ENCODE assay signal across 1 cellular context in genomic region chr1:111139956-111140679, GRCh38.
TF ChIP-seq lines count a peak whose summit lies in the region.

Gene CEPT1, plus strand, starts transcription at chr1:111140223. Its CDS starts 7,492 bp downstream, at chr1:111147715.
Gene DRAM2, minus strand, starts transcription at chr1:111140093. Its CDS starts 8,539 bp downstream, at chr1:111131554.

TF ChIP-seq in GM12878, 131 proteins besides CTCF, POLR2A, EP300 and RAD21 (continued from another document):
- TF ChIP-seq, protein P1, sequence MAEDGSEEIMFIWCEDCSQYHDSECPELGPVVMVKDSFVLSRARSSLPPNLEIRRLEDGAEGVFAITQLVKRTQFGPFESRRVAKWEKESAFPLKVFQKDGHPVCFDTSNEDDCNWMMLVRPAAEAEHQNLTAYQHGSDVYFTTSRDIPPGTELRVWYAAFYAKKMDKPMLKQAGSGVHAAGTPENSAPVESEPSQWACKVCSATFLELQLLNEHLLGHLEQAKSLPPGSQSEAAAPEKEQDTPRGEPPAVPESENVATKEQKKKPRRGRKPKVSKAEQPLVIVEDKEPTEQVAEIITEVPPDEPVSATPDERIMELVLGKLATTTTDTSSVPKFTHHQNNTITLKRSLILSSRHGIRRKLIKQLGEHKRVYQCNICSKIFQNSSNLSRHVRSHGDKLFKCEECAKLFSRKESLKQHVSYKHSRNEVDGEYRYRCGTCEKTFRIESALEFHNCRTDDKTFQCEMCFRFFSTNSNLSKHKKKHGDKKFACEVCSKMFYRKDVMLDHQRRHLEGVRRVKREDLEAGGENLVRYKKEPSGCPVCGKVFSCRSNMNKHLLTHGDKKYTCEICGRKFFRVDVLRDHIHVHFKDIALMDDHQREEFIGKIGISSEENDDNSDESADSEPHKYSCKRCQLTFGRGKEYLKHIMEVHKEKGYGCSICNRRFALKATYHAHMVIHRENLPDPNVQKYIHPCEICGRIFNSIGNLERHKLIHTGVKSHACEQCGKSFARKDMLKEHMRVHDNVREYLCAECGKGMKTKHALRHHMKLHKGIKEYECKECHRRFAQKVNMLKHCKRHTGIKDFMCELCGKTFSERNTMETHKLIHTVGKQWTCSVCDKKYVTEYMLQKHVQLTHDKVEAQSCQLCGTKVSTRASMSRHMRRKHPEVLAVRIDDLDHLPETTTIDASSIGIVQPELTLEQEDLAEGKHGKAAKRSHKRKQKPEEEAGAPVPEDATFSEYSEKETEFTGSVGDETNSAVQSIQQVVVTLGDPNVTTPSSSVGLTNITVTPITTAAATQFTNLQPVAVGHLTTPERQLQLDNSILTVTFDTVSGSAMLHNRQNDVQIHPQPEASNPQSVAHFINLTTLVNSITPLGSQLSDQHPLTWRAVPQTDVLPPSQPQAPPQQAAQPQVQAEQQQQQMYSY (CRISPR knock-in tag; IDR thresholded peaks at IDR 0.05), result no peak
- TF ChIP-seq ASH2L (IDR thresholded peaks at IDR 0.05; ENCODE audit: borderline replicate concordance, low read depth) (no peak; the same call in 1 of the 2 replicates), YBX1 (IDR thresholded peaks at IDR 0.05) (no peak), ZZZ3 (IDR thresholded peaks at IDR 0.05; ENCODE audit: control insufficient read depth, insufficient read length, low read depth) (no peak), NR2C1 (IDR thresholded peaks at IDR 0.05) (no peak), CREM (IDR thresholded peaks at IDR 0.05; ENCODE audit: low read depth) (no peak; the same call in 1 of the 2 replicates), BMI1 (IDR thresholded peaks at IDR 0.05; ENCODE audit: borderline replicate concordance) (no peak), BACH1 (IDR thresholded peaks at IDR 0.05; ENCODE audit: borderline replicate concordance) (peak; percentile 82; the same call in 1 of the 2 replicates), IRF5 (IDR thresholded peaks at IDR 0.05; ENCODE audit: borderline replicate concordance) (no peak), MEF2A (IDR thresholded peaks at IDR 0.05; ENCODE audit: insufficient read depth, low read depth, low read length) (no peak), NFYA (IDR thresholded peaks at IDR 0.05; ENCODE audit: borderline replicate concordance, low read depth, low read length) (no peak), EGR1 (IDR thresholded peaks at IDR 0.05; ENCODE audit: borderline replicate concordance in 1 of 2, low read depth in 2 of 2, low read length in 2 of 2) (no peak), RCOR1 (conservative IDR thresholded peaks at IDR 0.05; ENCODE audit: low read depth, low read length) (no peak), SUPT20H (IDR thresholded peaks at IDR 0.05; ENCODE audit: borderline replicate concordance, control insufficient read depth, low read depth, low read length) (no peak), CHD1 (IDR thresholded peaks at IDR 0.05; ENCODE audit: low read depth, low read length) (no peak), HCFC1 (IDR thresholded peaks at IDR 0.05; ENCODE audit: low read length) (peak; percentile 24; the same call in 1 of the 2 replicates), ZNF24 (IDR thresholded peaks at IDR 0.05) (no peak), MAX (IDR thresholded peaks at IDR 0.05; ENCODE audit: low read depth, low read length) (peak; percentile 30; the same call in 1 of the 2 replicates), NR2C2 (IDR thresholded peaks at IDR 0.05; ENCODE audit: borderline replicate concordance, control insufficient read depth, insufficient read length, low read depth) (no peak)
- TF ChIP-seq, protein P2, sequence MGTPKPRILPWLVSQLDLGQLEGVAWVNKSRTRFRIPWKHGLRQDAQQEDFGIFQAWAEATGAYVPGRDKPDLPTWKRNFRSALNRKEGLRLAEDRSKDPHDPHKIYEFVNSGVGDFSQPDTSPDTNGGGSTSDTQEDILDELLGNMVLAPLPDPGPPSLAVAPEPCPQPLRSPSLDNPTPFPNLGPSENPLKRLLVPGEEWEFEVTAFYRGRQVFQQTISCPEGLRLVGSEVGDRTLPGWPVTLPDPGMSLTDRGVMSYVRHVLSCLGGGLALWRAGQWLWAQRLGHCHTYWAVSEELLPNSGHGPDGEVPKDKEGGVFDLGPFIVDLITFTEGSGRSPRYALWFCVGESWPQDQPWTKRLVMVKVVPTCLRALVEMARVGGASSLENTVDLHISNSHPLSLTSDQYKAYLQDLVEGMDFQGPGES (IDR thresholded peaks at IDR 0.05), result no peak
- TF ChIP-seq, protein P3, sequence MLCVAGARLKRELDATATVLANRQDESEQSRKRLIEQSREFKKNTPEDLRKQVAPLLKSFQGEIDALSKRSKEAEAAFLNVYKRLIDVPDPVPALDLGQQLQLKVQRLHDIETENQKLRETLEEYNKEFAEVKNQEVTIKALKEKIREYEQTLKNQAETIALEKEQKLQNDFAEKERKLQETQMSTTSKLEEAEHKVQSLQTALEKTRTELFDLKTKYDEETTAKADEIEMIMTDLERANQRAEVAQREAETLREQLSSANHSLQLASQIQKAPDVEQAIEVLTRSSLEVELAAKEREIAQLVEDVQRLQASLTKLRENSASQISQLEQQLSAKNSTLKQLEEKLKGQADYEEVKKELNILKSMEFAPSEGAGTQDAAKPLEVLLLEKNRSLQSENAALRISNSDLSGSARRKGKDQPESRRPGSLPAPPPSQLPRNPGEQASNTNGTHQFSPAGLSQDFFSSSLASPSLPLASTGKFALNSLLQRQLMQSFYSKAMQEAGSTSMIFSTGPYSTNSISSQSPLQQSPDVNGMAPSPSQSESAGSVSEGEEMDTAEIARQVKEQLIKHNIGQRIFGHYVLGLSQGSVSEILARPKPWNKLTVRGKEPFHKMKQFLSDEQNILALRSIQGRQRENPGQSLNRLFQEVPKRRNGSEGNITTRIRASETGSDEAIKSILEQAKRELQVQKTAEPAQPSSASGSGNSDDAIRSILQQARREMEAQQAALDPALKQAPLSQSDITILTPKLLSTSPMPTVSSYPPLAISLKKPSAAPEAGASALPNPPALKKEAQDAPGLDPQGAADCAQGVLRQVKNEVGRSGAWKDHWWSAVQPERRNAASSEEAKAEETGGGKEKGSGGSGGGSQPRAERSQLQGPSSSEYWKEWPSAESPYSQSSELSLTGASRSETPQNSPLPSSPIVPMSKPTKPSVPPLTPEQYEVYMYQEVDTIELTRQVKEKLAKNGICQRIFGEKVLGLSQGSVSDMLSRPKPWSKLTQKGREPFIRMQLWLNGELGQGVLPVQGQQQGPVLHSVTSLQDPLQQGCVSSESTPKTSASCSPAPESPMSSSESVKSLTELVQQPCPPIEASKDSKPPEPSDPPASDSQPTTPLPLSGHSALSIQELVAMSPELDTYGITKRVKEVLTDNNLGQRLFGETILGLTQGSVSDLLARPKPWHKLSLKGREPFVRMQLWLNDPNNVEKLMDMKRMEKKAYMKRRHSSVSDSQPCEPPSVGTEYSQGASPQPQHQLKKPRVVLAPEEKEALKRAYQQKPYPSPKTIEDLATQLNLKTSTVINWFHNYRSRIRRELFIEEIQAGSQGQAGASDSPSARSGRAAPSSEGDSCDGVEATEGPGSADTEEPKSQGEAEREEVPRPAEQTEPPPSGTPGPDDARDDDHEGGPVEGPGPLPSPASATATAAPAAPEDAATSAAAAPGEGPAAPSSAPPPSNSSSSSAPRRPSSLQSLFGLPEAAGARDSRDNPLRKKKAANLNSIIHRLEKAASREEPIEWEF (IDR thresholded peaks at IDR 0.05; ENCODE audit: insufficient replicate concordance, low read depth, low read length), result no peak
- TF ChIP-seq, protein P4, sequence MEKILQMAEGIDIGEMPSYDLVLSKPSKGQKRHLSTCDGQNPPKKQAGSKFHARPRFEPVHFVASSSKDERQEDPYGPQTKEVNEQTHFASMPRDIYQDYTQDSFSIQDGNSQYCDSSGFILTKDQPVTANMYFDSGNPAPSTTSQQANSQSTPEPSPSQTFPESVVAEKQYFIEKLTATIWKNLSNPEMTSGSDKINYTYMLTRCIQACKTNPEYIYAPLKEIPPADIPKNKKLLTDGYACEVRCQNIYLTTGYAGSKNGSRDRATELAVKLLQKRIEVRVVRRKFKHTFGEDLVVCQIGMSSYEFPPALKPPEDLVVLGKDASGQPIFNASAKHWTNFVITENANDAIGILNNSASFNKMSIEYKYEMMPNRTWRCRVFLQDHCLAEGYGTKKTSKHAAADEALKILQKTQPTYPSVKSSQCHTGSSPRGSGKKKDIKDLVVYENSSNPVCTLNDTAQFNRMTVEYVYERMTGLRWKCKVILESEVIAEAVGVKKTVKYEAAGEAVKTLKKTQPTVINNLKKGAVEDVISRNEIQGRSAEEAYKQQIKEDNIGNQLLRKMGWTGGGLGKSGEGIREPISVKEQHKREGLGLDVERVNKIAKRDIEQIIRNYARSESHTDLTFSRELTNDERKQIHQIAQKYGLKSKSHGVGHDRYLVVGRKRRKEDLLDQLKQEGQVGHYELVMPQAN (conservative IDR thresholded peaks at IDR 0.05), result 0 out of 2 replicates have a peak, but pooled peaks have one; percentile 11
- TF ChIP-seq, protein P5, sequence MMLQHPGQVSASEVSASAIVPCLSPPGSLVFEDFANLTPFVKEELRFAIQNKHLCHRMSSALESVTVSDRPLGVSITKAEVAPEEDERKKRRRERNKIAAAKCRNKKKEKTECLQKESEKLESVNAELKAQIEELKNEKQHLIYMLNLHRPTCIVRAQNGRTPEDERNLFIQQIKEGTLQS (IDR thresholded peaks at IDR 0.05; ENCODE audit: borderline replicate concordance, extremely low read depth, low read depth, low read length), result peak; percentile 81; the same call in 1 of the 2 replicates
TF ChIP-seq in GM12878: peak in this region for 36.
